Comparison of ENCODE assay signal across 25 cellular contexts in the genomic region with DNA sequence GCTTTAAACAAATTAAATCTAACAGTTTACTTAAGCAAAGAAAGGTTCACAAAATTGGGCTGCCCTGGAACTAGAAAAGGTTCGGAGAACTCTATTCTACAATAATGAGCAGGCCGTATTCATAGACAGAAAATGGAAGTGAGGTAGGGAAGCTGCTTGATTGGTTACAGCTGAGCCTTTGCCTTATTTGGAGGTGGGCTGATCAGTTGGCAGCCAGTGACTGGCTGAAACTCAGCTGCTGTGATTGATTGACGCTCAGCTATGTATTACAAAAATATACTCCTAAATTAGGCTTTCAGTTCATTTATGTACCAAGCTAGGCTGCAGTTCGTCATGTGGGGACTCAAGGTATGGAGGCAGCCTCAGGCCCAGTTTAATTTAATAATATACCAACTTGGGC. TPM values are rescaled to one million over a fixed set of nuclear protein-coding genes. Genes with fewer than 3 reads are reported as not detected.
"Had no signal": no experiment of that assay in that cellular context is flagged by ENCODE, and none has a peak within 500 bp of the region (broad histone marks: within the 10 kb centered on the region; RNA-seq: fewer than 3 reads in every experiment).

No MANE protein-coding gene starts in this region.

- H3K27ac ChIP-seq: brain microvascular endothelial cell, coronary artery, left lung, ovary, stomach, WERI-Rb-1 had no signal

- H3K27me3 ChIP-seq: brain microvascular endothelial cell, left lung, neural progenitor cell, ovary, stomach had no signal

- H3K4me2 ChIP-seq: neural progenitor cell, smooth muscle cell had no signal

- H3K9ac ChIP-seq: neural progenitor cell had no signal

- FAIRE-seq: endometrium, kidney had no signal

- H2AFZ ChIP-seq: neural progenitor cell had no signal

- H3K4me3 ChIP-seq: coronary artery, left lung, neural progenitor cell, ovary, smooth muscle cell, stomach had no signal

- H3K9me3 ChIP-seq: left lung, ovary, stomach had no signal

- H3K36me3 ChIP-seq: brain microvascular endothelial cell, left lung, ovary had no signal

- ATAC-seq: activated T-cell treated with anti-CD3 and anti-CD28 coated beads, Interleukin-2, amount 50 U/mL, for 72 hours; left lung; sciatic nerve had no signal

- DNase-seq: activated CD4-positive, alpha-beta T cell treated with anti-CD3 and anti-CD28 coated beads, Interleukin-2, amount 50 U/mL, for 4 hours; activated effector memory CD4-positive, alpha-beta T cell treated with anti-CD3 and anti-CD28 coated beads, Interleukin-2, amount 50 U/mL, for 16 hours; activated naive CD4-positive, alpha-beta T cell treated with anti-CD3 and anti-CD28 coated beads, Interleukin-2, amount 50 U/mL, for 16 hours; activated T-cell treated with anti-CD3 and anti-CD28 coated beads, Interleukin-2, amount 50 U/mL, for 72 hours; aorta; brain microvascular endothelial cell; erythroblast; foreskin melanocyte; glutamatergic neuron; hippocampal formation; kidney; left lung; mammary epithelial cell; naive B cell; ovary; stimulated activated CD4-positive, alpha-beta T cell treated with anti-CD3 and anti-CD28 coated beads, Interleukin-4, amount 100 ng/mL, for 1 hour; stomach; WERI-Rb-1 had no signal

RNA-seq across cellular contexts. Expression of gene TTR, which starts 42.3 kb away (rescaled TPM):
- total RNA-seq: activated CD8-positive, alpha-beta memory T cell treated with anti-CD3 and anti-CD28 coated beads for 36 hours; activated T-cell treated with anti-CD3 and anti-CD28 coated beads, Interleukin-2, amount 50 U/mL, for 72 hours; aorta; kidney; left lung; mammary epithelial cell; sciatic nerve; smooth muscle cell; T-helper 2 cell treated with Interferon-gamma antibody and Interleukin-4, amounts not matched to agents 100 ng/mL and 5 ng/mL, for 36 hours had no signal
- polyA plus RNA-seq: mammary epithelial cell, ovary had no signal
